ENCODE assay signal across 19 cellular contexts in the genomic region with DNA sequence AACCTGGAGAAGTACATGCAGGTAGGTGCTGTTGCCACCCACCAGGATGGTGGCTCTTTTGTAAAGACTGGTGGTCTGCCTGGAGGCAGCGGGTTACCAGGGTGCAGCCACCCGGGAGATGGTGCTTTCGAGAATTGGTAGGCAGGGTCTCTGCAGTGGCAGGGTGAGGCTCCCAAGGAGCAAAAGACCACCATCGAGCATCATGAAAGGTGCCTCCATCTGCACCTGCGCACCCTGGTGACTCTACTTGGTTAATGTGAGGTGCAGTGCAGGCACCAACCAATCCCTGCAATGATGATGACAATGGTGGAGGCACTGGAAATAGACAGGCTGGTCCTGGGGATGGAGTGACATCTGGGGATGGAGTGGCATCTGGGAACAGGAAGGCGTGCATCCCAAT.
"Had no signal": no experiment of that assay in that cellular context is flagged by ENCODE, and none has a peak within 500 bp of the region (broad histone marks: within the 10 kb centered on the region; RNA-seq: fewer than 3 reads in every experiment).

No MANE protein-coding gene starts in this region.

- H3K9me3 ChIP-seq: colonic mucosa, heart left ventricle, psoas muscle, tibial nerve, uterus had no signal

- H3K4me2 ChIP-seq: smooth muscle cell had no signal

- H3K27me3 ChIP-seq: colonic mucosa, heart left ventricle, tibial nerve, uterus had no signal

- DNase-seq: colonic mucosa; dermis blood vessel endothelial cell; endodermal cell; erythroblast; hippocampal formation; mesendoderm; naive thymus-derived CD4-positive, alpha-beta T cell; nephron progenitor cell; psoas muscle; retina; stimulated activated CD4-positive, alpha-beta T cell treated with anti-CD3 and anti-CD28 coated beads, Interleukin-4, amount 100 ng/mL, for 1 hour had no signal

- H3K36me3 ChIP-seq: colonic mucosa, heart left ventricle, tibial nerve, uterus had no signal

- H3K9ac ChIP-seq: parathyroid adenoma had no signal

- ATAC-seq: heart left ventricle; naive thymus-derived CD4-positive, alpha-beta T cell; psoas muscle; stimulated activated memory B cell treated with anti-CD40 and anti-IgM and Interleukin-4, amounts not matched to agents 10 μg/mL and 1 μg/mL and 100 μg/mL, for 72 hours had no signal

- H3K4me3 ChIP-seq: colonic mucosa, heart left ventricle, psoas muscle, smooth muscle cell, tibial nerve, uterus had no signal

- H2AFZ ChIP-seq: parathyroid adenoma had no signal

- H3K4me1 ChIP-seq: colonic mucosa, parathyroid adenoma, psoas muscle, tibial nerve, uterus had no signal

- H3K27ac ChIP-seq: colonic mucosa, heart left ventricle, parathyroid adenoma, psoas muscle, tibial nerve had no signal

- FAIRE-seq: endothelial cell of umbilical vein, frontal cortex had no signal

- H3K79me2 ChIP-seq: parathyroid adenoma had no signal
